8 cellular contexts compared by ENCODE assay signal in the genomic region with DNA sequence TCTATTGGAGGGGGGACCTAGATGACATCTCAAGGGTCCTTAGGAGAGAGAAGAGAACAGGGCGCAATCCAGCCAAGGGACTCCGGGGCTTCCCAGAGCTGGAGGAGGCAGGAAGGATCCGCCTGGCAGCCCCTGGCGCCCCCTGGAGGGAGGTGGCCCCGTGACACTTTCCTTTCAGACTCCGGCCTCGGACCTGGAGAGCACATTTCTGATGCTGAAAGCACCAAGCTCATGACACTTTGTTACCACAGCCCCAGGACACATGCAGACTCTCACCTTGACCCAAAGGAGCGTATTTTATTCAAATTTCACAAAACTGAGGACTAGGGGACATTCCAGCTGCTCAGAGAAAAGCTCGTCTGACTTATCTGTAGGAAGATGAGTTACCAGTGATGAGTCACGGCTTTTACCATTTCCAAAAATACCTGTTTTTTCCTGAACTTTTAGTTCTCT. TPM values are rescaled to one million over a fixed set of nuclear protein-coding genes. Genes with fewer than 3 reads are reported as not detected.
DNase-seq lines count a peak whose midpoint lies in the region; ATAC-seq and TF ChIP-seq lines count a peak whose summit lies in the region.

No MANE protein-coding gene starts in this region.

- no peaks in the 10 kb centered on the region for H3K36me3 Mint-ChIP-seq in activated CD4-positive, alpha-beta T cell treated with anti-CD3 and anti-CD28 coated beads for 36 hours (ENCODE audit: low read depth)

- no peak overlapping the region for H3K4me3 Mint-ChIP-seq in activated CD4-positive, alpha-beta T cell treated with anti-CD3 and anti-CD28 coated beads for 36 hours

- CTCF ChIA-PET in activated CD4-positive, alpha-beta T cell treated with anti-CD3 and anti-CD28 coated beads for 36 hours (lab: Charles Lee) = interaction anchor here (0.6 to 1.5 kb wide), 13 partner anchors 10 to 172 kb away, joined by 3 to 6 read pairs (median 3); no protein-coding TSS in a partner anchor
- CTCF ChIA-PET in RWPE1 (lab: Yijun Ruan, JAX) = interaction anchor here (0.5 to 1.5 kb wide), 8 partner anchors 11 to 691 kb away, joined by 3 to 7 read pairs (median 3); no protein-coding TSS in a partner anchor

- peak; percentile 44 for TF ChIP-seq CTCF in RWPE1 (conservative IDR thresholded peaks at IDR 0.05; ENCODE audit: low read depth)
- TF ChIP-seq CTCF in astrocyte of the spinal cord (IDR thresholded peaks at IDR 0.05; ENCODE audit: low read depth, low read length) = peak; percentile 79

- H3K27ac Mint-ChIP-seq in activated CD4-positive, alpha-beta T cell treated with anti-CD3 and anti-CD28 coated beads for 36 hours = no peak overlapping the region

- H3K27ac ChIP-seq in RWPE1 = 0 out of 2 replicates have a peak overlapping the region, but pooled peaks have one; percentile 10

- no peaks in the 10 kb centered on the region for H3K9me3 Mint-ChIP-seq in activated CD4-positive, alpha-beta T cell treated with anti-CD3 and anti-CD28 coated beads for 36 hours (ENCODE audit: low read depth)

- H3K4me1 Mint-ChIP-seq in activated CD4-positive, alpha-beta T cell treated with anti-CD3 and anti-CD28 coated beads for 36 hours = peaks cover 13% of the 10 kb centered on the region

- in situ Hi-C loops in astrocyte of the spinal cord (cut with HindIII; ENCODE audit: low sequenced_read_pairs) = no loop called here

- peak; percentile 74 for DNase-seq in activated CD4-positive, alpha-beta T cell treated with anti-CD3 and anti-CD28 coated beads for 36 hours
- DNase-seq in activated CD4-positive, alpha-beta T cell treated with anti-CD3 and anti-CD28 coated beads for 1 hour = no peak
- no peak for DNase-seq in RWPE1 (ENCODE audit: low spot score)
- DNase-seq in astrocyte of the spinal cord (ENCODE audit: low read depth, low spot score) = peak; percentile 75
- peak; percentile 84 for DNase-seq in iPS-NIHi7 (ENCODE audit: extremely low spot score)
- DNase-seq in stimulated activated CD4-positive, alpha-beta T cell treated with anti-CD3 and anti-CD28 coated beads, Interleukin-12 subunit alpha, Interleukin-12 subunit beta, amount 100 ng/mL, for 4 hours = peak; percentile 34
- no peak for DNase-seq in NCI-H526 treated with DMSO at 0.1 percent for 48 hours (lab: John Stamatoyannopoulos, UW)
- DNase-seq in NCI-H1105 treated with DMSO at 0.1 percent for 48 hours (lab: John Stamatoyannopoulos, UW) = no peak

- peak; percentile 63 for ATAC-seq in activated CD4-positive, alpha-beta T cell treated with anti-CD3 and anti-CD28 coated beads for 36 hours

- H3K27me3 Mint-ChIP-seq in activated CD4-positive, alpha-beta T cell treated with anti-CD3 and anti-CD28 coated beads for 36 hours = peaks cover 2% of the 10 kb centered on the region

- intact Hi-C loops in activated CD4-positive, alpha-beta T cell treated with anti-CD3 and anti-CD28 coated beads for 36 hours (cut with DNase I, micrococcal nuclease) = no loop called here

- H3K4me3 ChIP-seq in astrocyte of the spinal cord (ENCODE audit: low read depth, low read length) = no peak overlapping the region

- POLR2A ChIA-PET in activated CD4-positive, alpha-beta T cell treated with anti-CD3 and anti-CD28 coated beads for 36 hours (lab: Charles Lee) = no interaction called here
- POLR2A ChIA-PET in RWPE1 (lab: Yijun Ruan, JAX; ENCODE audit: low non-redundant PET) = no interaction called here

RNA-seq across cellular contexts. Expression of gene POFUT2, which starts 21.4 kb away (rescaled TPM):
- total RNA-seq in activated CD4-positive, alpha-beta T cell treated with anti-CD3 and anti-CD28 coated beads for 36 hours = 10 to 100 TPM; 14.7 to 14.9 TPM

Comparison
In these comparisons a context has a peak if more than half of its experiments do, and no peak if none do; other contexts are left out.
1. DNase-seq: peak in activated CD4-positive, alpha-beta T cell treated with anti-CD3 and anti-CD28 coated beads for 36 hours (single experiment), astrocyte of the spinal cord (single experiment), iPS-NIHi7 (single experiment) and stimulated activated CD4-positive, alpha-beta T cell treated with anti-CD3 and anti-CD28 coated beads, Interleukin-12 subunit alpha, Interleukin-12 subunit beta, amount 100 ng/mL, for 4 hours (single experiment); none in activated CD4-positive, alpha-beta T cell treated with anti-CD3 and anti-CD28 coated beads for 1 hour (single experiment), RWPE1 (single experiment), NCI-H526 treated with DMSO at 0.1 percent for 48 hours (single experiment) and NCI-H1105 treated with DMSO at 0.1 percent for 48 hours (single experiment).